Comparison of ENCODE assay signal across 1 cellular context in the genomic region with DNA sequence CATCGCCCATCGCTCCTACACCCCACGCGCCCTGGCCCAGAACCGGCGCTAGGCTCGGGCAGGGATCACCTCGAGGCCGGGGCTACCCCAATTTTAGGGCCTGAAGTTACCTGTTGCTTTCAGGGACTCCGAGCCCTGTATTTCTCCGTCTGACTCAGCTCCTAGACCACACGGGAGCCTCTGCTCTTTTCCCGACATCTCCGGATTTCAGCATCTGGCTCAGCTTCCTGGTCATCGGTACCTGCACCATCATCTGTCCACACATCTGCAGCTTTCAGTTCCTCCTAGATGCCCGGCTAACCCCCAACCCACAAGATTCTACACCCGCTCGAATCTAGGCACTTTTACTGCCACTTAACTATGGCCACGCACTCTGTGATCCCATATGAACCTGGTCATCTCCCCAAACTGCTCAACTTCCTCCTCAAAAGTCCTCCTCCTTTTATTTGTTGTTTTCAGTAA.
TF ChIP-seq lines count a peak whose summit lies in the region.

No MANE protein-coding gene starts in this region.

TF ChIP-seq in WTC11, 78 proteins besides CTCF, POLR2A, EP300 and RAD21 (continued from another document):
- TF ChIP-seq SMAD3 (CRISPR knock-in tag; IDR thresholded peaks at IDR 0.05; ENCODE audit: borderline replicate concordance) = no peak
- TF ChIP-seq, protein P1, sequence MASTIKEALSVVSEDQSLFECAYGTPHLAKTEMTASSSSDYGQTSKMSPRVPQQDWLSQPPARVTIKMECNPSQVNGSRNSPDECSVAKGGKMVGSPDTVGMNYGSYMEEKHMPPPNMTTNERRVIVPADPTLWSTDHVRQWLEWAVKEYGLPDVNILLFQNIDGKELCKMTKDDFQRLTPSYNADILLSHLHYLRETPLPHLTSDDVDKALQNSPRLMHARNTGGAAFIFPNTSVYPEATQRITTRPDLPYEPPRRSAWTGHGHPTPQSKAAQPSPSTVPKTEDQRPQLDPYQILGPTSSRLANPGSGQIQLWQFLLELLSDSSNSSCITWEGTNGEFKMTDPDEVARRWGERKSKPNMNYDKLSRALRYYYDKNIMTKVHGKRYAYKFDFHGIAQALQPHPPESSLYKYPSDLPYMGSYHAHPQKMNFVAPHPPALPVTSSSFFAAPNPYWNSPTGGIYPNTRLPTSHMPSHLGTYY (CRISPR knock-in tag; IDR thresholded peaks at IDR 0.05) = no peak
